ENCODE assay signal across 1 cellular context in the genomic region with DNA sequence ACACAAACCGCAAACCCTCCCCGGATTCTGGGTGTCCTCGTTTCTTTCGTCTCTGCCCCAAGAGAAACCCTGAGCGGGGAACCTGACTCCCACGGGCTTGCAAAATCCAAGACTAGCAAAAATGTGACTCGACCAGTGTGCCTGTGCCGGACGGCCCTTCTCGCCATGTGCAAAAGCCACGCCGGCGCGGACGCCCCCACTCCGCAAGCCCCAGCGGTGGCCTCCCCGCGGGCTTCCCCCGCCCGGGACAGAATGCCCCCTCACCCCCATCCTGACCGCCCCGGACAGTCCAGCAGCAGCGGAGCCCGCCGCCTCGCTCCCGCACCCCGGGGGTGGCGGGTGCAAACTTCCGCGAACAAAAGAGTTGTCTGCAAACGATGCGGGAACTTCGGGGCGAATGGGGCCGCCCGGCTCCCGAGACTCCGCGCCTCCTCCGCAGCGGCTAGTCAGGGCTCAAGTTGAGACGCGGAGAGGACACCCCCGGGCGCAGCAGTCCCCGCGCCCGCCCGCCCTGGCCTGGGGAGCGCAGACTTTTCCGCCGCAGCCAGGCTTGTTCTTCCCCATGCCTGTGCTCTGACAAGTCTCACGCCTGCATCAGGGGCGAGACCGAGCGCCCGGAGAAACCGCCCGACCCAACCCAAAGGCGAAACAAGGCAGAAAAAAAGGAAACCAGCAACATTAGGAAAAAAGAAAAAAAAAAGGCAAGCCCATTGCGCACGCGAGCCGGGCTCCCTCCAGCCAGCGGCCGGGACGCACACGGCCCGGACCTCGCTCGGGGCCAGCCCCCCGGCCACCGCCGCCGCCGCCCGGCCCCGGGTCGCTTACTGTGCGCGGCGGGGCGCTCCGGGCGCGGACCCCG.
TF ChIP-seq lines count a peak whose summit lies in the region.

No MANE protein-coding gene starts in this region.

TF ChIP-seq in HepG2, 621 proteins besides CTCF, POLR2A, EP300 and RAD21 (continued from another document and continues in another):
- no peak for TF ChIP-seq ZNF30 (CRISPR knock-in tag; IDR thresholded peaks at IDR 0.05)
- TF ChIP-seq ZNF891 (CRISPR knock-in tag; IDR thresholded peaks at IDR 0.05): no peak
- TF ChIP-seq SP140L (CRISPR knock-in tag; IDR thresholded peaks at IDR 0.05; ENCODE audit: borderline replicate concordance): no peak
- TF ChIP-seq ZNF879 (CRISPR knock-in tag; IDR thresholded peaks at IDR 0.05): no peak
- no peak for TF ChIP-seq ZNF44 (CRISPR knock-in tag; IDR thresholded peaks at IDR 0.05)
- TF ChIP-seq, protein P1, sequence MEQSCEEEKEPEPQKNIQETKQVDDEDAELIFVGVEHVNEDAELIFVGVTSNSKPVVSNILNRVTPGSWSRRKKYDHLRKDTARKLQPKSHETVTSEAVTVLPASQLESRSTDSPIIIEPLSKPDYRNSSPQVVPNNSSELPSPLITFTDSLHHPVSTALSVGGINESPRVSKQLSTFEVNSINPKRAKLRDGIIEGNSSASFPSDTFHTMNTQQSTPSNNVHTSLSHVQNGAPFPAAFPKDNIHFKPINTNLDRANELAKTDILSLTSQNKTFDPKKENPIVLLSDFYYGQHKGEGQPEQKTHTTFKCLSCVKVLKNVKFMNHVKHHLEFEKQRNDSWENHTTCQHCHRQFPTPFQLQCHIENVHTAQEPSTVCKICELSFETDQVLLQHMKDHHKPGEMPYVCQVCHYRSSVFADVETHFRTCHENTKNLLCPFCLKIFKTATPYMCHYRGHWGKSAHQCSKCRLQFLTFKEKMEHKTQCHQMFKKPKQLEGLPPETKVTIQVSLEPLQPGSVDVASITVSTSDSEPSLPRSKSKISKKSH (CRISPR knock-in tag; IDR thresholded peaks at IDR 0.05; ENCODE audit: borderline replicate concordance): no peak
- TF ChIP-seq, protein P2, sequence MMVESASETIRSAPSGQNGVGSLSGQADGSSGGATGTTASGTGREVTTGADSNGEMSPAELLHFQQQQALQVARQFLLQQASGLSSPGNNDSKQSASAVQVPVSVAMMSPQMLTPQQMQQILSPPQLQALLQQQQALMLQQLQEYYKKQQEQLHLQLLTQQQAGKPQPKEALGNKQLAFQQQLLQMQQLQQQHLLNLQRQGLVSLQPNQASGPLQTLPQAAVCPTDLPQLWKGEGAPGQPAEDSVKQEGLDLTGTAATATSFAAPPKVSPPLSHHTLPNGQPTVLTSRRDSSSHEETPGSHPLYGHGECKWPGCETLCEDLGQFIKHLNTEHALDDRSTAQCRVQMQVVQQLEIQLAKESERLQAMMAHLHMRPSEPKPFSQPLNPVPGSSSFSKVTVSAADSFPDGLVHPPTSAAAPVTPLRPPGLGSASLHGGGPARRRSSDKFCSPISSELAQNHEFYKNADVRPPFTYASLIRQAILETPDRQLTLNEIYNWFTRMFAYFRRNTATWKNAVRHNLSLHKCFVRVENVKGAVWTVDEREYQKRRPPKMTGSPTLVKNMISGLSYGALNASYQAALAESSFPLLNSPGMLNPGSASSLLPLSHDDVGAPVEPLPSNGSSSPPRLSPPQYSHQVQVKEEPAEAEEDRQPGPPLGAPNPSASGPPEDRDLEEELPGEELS (CRISPR knock-in tag; IDR thresholded peaks at IDR 0.05): no peak
- no peak for TF ChIP-seq ZSCAN29 (CRISPR knock-in tag; conservative IDR thresholded peaks at IDR 0.05)
- TF ChIP-seq, protein P3, sequence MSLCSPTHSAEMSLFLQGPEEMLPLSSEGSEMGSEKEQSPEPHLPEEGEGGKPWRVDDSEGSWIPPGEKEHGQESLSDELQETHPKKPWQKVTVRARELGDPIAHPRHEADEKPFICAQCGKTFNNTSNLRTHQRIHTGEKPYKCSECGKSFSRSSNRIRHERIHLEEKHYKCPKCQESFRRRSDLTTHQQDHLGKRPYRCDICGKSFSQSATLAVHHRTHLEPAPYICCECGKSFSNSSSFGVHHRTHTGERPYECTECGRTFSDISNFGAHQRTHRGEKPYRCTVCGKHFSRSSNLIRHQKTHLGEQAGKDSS (CRISPR knock-in tag; IDR thresholded peaks at IDR 0.05; ENCODE audit: borderline replicate concordance, low read depth): no peak
- TF ChIP-seq ZNF235 (CRISPR knock-in tag; IDR thresholded peaks at IDR 0.05; ENCODE audit: borderline replicate concordance): no peak
- TF ChIP-seq, protein P4, sequence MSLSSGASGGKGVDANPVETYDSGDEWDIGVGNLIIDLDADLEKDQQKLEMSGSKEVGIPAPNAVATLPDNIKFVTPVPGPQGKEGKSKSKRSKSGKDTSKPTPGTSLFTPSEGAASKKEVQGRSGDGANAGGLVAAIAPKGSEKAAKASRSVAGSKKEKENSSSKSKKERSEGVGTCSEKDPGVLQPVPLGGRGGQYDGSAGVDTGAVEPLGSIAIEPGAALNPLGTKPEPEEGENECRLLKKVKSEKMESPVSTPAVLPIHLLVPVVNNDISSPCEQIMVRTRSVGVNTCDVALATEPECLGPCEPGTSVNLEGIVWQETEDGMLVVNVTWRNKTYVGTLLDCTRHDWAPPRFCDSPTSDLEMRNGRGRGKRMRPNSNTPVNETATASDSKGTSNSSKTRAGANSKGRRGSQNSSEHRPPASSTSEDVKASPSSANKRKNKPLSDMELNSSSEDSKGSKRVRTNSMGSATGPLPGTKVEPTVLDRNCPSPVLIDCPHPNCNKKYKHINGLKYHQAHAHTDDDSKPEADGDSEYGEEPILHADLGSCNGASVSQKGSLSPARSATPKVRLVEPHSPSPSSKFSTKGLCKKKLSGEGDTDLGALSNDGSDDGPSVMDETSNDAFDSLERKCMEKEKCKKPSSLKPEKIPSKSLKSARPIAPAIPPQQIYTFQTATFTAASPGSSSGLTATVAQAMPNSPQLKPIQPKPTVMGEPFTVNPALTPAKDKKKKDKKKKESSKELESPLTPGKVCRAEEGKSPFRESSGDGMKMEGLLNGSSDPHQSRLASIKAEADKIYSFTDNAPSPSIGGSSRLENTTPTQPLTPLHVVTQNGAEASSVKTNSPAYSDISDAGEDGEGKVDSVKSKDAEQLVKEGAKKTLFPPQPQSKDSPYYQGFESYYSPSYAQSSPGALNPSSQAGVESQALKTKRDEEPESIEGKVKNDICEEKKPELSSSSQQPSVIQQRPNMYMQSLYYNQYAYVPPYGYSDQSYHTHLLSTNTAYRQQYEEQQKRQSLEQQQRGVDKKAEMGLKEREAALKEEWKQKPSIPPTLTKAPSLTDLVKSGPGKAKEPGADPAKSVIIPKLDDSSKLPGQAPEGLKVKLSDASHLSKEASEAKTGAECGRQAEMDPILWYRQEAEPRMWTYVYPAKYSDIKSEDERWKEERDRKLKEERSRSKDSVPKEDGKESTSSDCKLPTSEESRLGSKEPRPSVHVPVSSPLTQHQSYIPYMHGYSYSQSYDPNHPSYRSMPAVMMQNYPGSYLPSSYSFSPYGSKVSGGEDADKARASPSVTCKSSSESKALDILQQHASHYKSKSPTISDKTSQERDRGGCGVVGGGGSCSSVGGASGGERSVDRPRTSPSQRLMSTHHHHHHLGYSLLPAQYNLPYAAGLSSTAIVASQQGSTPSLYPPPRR (CRISPR knock-in tag; IDR thresholded peaks at IDR 0.05; ENCODE audit: borderline replicate concordance): no peak
- TF ChIP-seq ZFP37 (CRISPR knock-in tag; IDR thresholded peaks at IDR 0.05; ENCODE audit: borderline replicate concordance): no peak
- TF ChIP-seq NPAS2 (CRISPR knock-in tag; IDR thresholded peaks at IDR 0.05; ENCODE audit: borderline replicate concordance): no peak
- TF ChIP-seq ZNF274 (CRISPR knock-in tag; IDR thresholded peaks at IDR 0.05): no peak
- TF ChIP-seq SRSF4 (IDR thresholded peaks at IDR 0.05; ENCODE audit: low read depth, low read length, poor library complexity, severe bottlenecking): no peak
- no peak for TF ChIP-seq KAT7 (CRISPR knock-in tag; IDR thresholded peaks at IDR 0.05; ENCODE audit: borderline replicate concordance)
- TF ChIP-seq SETDB1 (CRISPR knock-in tag; IDR thresholded peaks at IDR 0.05; ENCODE audit: borderline replicate concordance): no peak
- TF ChIP-seq, protein P5, sequence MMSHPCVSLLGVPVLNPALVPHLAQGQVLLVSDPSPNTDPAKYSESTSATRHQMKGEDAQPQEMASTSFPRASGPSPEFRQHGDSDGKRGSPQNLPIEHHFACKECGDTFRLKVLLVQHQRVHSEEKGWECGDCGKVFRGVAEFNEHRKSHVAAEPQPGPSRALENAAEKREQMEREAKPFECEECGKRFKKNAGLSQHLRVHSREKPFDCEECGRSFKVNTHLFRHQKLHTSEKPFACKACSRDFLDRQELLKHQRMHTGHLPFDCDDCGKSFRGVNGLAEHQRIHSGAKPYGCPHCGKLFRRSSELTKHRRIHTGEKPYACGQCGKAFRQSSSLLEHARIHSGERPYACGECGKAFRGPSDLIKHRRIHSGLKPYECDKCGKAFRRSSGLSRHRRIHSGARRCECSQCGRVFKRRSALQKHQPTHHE (CRISPR knock-in tag; IDR thresholded peaks at IDR 0.05; ENCODE audit: borderline replicate concordance): 0 out of 2 replicates have a peak, but pooled peaks have one; percentile 18
- peak; percentile 23 for TF ChIP-seq AGO2 (optimal IDR thresholded peaks at IDR 0.05; ENCODE audit: low read depth, low read length)
- TF ChIP-seq PRDM10 (CRISPR knock-in tag; IDR thresholded peaks at IDR 0.05; ENCODE audit: low read depth): 0 out of 2 replicates have a peak, but pooled peaks have one; percentile 14
- TF ChIP-seq CREB3 (CRISPR knock-in tag; IDR thresholded peaks at IDR 0.05): no peak
- TF ChIP-seq ZNF749 (CRISPR knock-in tag; IDR thresholded peaks at IDR 0.05; ENCODE audit: borderline replicate concordance): no peak
- TF ChIP-seq, protein P6, sequence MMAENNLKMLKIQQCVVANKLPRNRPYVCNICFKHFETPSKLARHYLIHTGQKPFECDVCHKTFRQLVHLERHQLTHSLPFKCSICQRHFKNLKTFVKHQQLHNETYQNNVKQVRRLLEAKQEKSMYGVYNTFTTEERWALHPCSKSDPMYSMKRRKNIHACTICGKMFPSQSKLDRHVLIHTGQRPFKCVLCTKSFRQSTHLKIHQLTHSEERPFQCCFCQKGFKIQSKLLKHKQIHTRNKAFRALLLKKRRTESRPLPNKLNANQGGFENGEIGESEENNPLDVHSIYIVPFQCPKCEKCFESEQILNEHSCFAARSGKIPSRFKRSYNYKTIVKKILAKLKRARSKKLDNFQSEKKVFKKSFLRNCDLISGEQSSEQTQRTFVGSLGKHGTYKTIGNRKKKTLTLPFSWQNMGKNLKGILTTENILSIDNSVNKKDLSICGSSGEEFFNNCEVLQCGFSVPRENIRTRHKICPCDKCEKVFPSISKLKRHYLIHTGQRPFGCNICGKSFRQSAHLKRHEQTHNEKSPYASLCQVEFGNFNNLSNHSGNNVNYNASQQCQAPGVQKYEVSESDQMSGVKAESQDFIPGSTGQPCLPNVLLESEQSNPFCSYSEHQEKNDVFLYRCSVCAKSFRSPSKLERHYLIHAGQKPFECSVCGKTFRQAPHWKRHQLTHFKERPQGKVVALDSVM (CRISPR knock-in tag; IDR thresholded peaks at IDR 0.05): no peak
- TF ChIP-seq, protein P7, sequence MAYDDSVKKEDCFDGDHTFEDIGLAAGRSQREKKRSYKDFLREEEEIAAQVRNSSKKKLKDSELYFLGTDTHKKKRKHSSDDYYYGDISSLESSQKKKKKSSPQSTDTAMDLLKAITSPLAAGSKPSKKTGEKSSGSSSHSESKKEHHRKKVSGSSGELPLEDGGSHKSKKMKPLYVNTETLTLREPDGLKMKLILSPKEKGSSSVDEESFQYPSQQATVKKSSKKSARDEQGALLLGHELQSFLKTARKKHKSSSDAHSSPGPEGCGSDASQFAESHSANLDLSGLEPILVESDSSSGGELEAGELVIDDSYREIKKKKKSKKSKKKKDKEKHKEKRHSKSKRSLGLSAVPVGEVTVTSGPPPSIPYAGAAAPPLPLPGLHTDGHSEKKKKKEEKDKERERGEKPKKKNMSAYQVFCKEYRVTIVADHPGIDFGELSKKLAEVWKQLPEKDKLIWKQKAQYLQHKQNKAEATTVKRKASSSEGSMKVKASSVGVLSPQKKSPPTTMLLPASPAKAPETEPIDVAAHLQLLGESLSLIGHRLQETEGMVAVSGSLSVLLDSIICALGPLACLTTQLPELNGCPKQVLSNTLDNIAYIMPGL (CRISPR knock-in tag; IDR thresholded peaks at IDR 0.05; ENCODE audit: borderline replicate concordance in 1 of 2, low read depth in 1 of 2): 0 out of 4 replicates have a peak, but pooled peaks of 1 of the 2 experiments have one; percentile 37
- no peak for TF ChIP-seq THAP11 (CRISPR knock-in tag; IDR thresholded peaks at IDR 0.05)
- TF ChIP-seq ATF7-NPFF (CRISPR knock-in tag; IDR thresholded peaks at IDR 0.05; ENCODE audit: low read depth): no peak
- no peak for TF ChIP-seq DDIT3 (CRISPR knock-in tag; IDR thresholded peaks at IDR 0.05)
- no peak for TF ChIP-seq ARHGAP35 (CRISPR knock-in tag; IDR thresholded peaks at IDR 0.05; ENCODE audit: borderline replicate concordance)
- no peak for TF ChIP-seq ZFYVE20 (CRISPR knock-in tag; IDR thresholded peaks at IDR 0.05; ENCODE audit: borderline replicate concordance, low read depth)
- no peak for TF ChIP-seq TEAD2 (CRISPR knock-in tag; IDR thresholded peaks at IDR 0.05)
- no peak for TF ChIP-seq HOXA5 (CRISPR knock-in tag; IDR thresholded peaks at IDR 0.05)
- TF ChIP-seq PHF8 (CRISPR knock-in tag; IDR thresholded peaks at IDR 0.05): peak; percentile 36; the same call in 1 of the 2 replicates
- no peak for TF ChIP-seq ZC3H13 (CRISPR knock-in tag; IDR thresholded peaks at IDR 0.05)
- TF ChIP-seq BCL6 (CRISPR knock-in tag; IDR thresholded peaks at IDR 0.05): no peak
- TF ChIP-seq MED13 (CRISPR knock-in tag; IDR thresholded peaks at IDR 0.05): peak; percentile 29; the same call in 1 of the 2 replicates
